ENCODE assay signal across 23 cellular contexts in genomic region chr17:55068862-55069771, GRCh38.
"Had no signal": no experiment of that assay in that cellular context is flagged by ENCODE, and none has a peak within 500 bp of the region (broad histone marks: within the 10 kb centered on the region; RNA-seq: fewer than 3 reads in every experiment).

No MANE protein-coding gene starts in this region.

- FAIRE-seq: endometrium, frontal cortex, keratinocyte, TTC549 had no signal

- H3K4me1 ChIP-seq: left ventricle myocardium inferior, prostate gland, transverse colon, uterus had no signal

- ATAC-seq: activated CD8-positive, alpha-beta T cell treated with anti-CD3 and anti-CD28 coated beads, Interleukin-2, amount 10 ng/mL, durations not matched to agents 7 days and 5 days; activated naive CD8-positive, alpha-beta T cell treated with anti-CD3 and anti-CD28 coated beads, Interleukin-2, amount 50 U/mL, for 24 hours; activated T-cell treated with anti-CD3 and anti-CD28 coated beads, Interleukin-2, amount 50 U/mL, for 4 hours; right cardiac atrium had no signal

- H3K9me3 ChIP-seq: left ventricle myocardium inferior, prostate gland, transverse colon, uterus had no signal

- H3K4me3 ChIP-seq: coronary artery, left ventricle myocardium inferior, prostate gland, skin epidermis, transverse colon, uterus had no signal

- H3K27ac ChIP-seq: coronary artery, left ventricle myocardium inferior, prostate gland, skin epidermis, transverse colon, uterus had no signal

- H3K27me3 ChIP-seq: transverse colon, uterus had no signal

- DNase-seq: activated CD4-positive, alpha-beta T cell treated with anti-CD3 and anti-CD28 coated beads, Interleukin-2, amount 10 ng/mL, durations not matched to agents 24 days and 14 days; activated CD8-positive, alpha-beta memory T cell treated with anti-CD3 and anti-CD28 coated beads, Interleukin-2, amount 50 U/mL, for 4 hours; activated CD8-positive, alpha-beta T cell treated with anti-CD3 and anti-CD28 coated beads, Interleukin-2, amount 10 ng/mL, durations not matched to agents 7 days and 5 days; activated effector memory CD4-positive, alpha-beta T cell treated with Interleukin-2 at 50 U/mL for 16 hours; activated naive CD4-positive, alpha-beta T cell treated with anti-CD3 and anti-CD28 coated beads, Interleukin-2, amount 10 ng/mL, durations not matched to agents 7 days and 5 days; activated naive CD8-positive, alpha-beta T cell treated with anti-CD3 and anti-CD28 coated beads, Interleukin-2, amount 50 U/mL, for 24 hours; activated T-cell treated with anti-CD3 and anti-CD28 coated beads, Interleukin-2, amount 50 U/mL, for 4 hours; aorta; erythroblast; left ventricle myocardium inferior; naive B cell; right cardiac atrium; stimulated activated CD4-positive, alpha-beta T cell treated with anti-CD3 and anti-CD28 coated beads, Interleukin-15, amount 100 ng/mL, for 24 hours; stimulated activated CD4-positive, alpha-beta T cell treated with anti-CD3 and anti-CD28 coated beads, Interleukin-2, amount 100 ng/mL, for 48 hours; transverse colon; uterus had no signal

- H3K36me3 ChIP-seq: left ventricle myocardium inferior, prostate gland, transverse colon, uterus had no signal
